Comparison of ENCODE assay signal across 21 cellular contexts in genomic region chr5:1330146-1330846, GRCh38. TPM values are rescaled to one million over a fixed set of nuclear protein-coding genes. Genes with fewer than 3 reads are reported as not detected.
A peak's percentile ranks its signal among the peaks of the same experiment; 100 is the strongest.
DNase-seq lines count a peak whose midpoint lies in the region; ATAC-seq and TF ChIP-seq lines count a peak whose summit lies in the region.
"Had no signal": no experiment of that assay in that cellular context is flagged by ENCODE, and none has a peak within 500 bp of the region (broad histone marks: within the 10 kb centered on the region; RNA-seq: fewer than 3 reads in every experiment).

No MANE protein-coding gene starts in this region.

- no peak overlapping the region for H3K4me3 Mint-ChIP-seq in Caco-2 (ENCODE audit: unreplicated experiment)
- H3K4me3 Mint-ChIP-seq: activated B cell treated with CpG ODN at 0.5 μM for 24 hours; activated T-cell treated with anti-CD3 and anti-CD28 coated beads, Interleukin-2, amount 50 U/mL, for 4 hours; B cell; stimulated activated naive B cell treated with anti-CD40 and anti-IgM and Interleukin-4, amounts not matched to agents 10 μg/mL and 1 μg/mL and 100 μg/mL, for 72 hours had no signal

- WGBS in heart right ventricle, 2 donors, result 94% methylated on average over 23 of the region's 23 CpGs

- no peak for TF ChIP-seq CTCF in Caco-2 (IDR thresholded peaks at IDR 0.05; ENCODE audit: insufficient read depth in 1 of 2, low read depth in 1 of 2, low read length in 1 of 2, severe bottlenecking in 1 of 2, unreplicated experiment in 1 of 2)
- TF ChIP-seq CTCF in heart right ventricle (IDR thresholded peaks at IDR 0.05), result no peak

- peaks cover 34% of the 10 kb centered on the region for H3K9me3 Mint-ChIP-seq in Caco-2 (ENCODE audit: unreplicated experiment)
- H3K9me3 Mint-ChIP-seq: activated B cell treated with CpG ODN at 0.5 μM for 24 hours; activated T-cell treated with anti-CD3 and anti-CD28 coated beads, Interleukin-2, amount 50 U/mL, for 4 hours; stimulated activated naive B cell treated with anti-CD40 and anti-IgM and Interleukin-4, amounts not matched to agents 10 μg/mL and 1 μg/mL and 100 μg/mL, for 72 hours had no signal

- peaks cover 93% of the 10 kb centered on the region for H3K36me3 Mint-ChIP-seq in Caco-2 (ENCODE audit: insufficient read depth, unreplicated experiment)

- intact Hi-C loops in Caco-2 (cut with micrococcal nuclease; ENCODE audit: unreplicated experiment) (no loop called here), heart right ventricle (cut with DNase I) (no loop called here), posterior vena cava (cut with DNase I) (no loop called here)

- peak in 7 of 8 donors; percentile 20 to 70 (median 46) for ATAC-seq in heart right ventricle
- ATAC-seq in GM19035 (IDR thresholded peaks at IDR 0.05; ENCODE audit: unreplicated experiment), result no peak
- no peak for ATAC-seq in GM18873 (IDR thresholded peaks at IDR 0.05; ENCODE audit: low FRiP score, unreplicated experiment)
- no peak for ATAC-seq in GM19452 (IDR thresholded peaks at IDR 0.05; ENCODE audit: unreplicated experiment)
- ATAC-seq in HG02884 (IDR thresholded peaks at IDR 0.05; ENCODE audit: unreplicated experiment), result no peak
- ATAC-seq: activated T-cell treated with anti-CD3 and anti-CD28 coated beads, Interleukin-2, amount 50 U/mL, for 4 hours; body of pancreas; stimulated activated naive B cell treated with anti-CD40 and anti-IgM and Interleukin-4, amounts not matched to agents 10 μg/mL and 1 μg/mL and 100 μg/mL, for 72 hours had no signal

- DNase-seq in Caco-2 (peak in 1 of 2 experiments; percentile 32), SJCRH30 (peak; percentile 77 to 83), heart right ventricle (no peak), posterior vena cava (ENCODE audit: low spot score) (peak; percentile 41)
- DNase-seq: activated B cell treated with CpG ODN at 0.5 μM for 24 hours; activated T-cell treated with anti-CD3 and anti-CD28 coated beads, Interleukin-2, amount 50 U/mL, for 4 hours; EL; HCEC 1CT; NCI-H1417 treated with DMSO at 0.1 percent for 48 hours; NCI-H510A; SK-N-SH; stimulated activated CD4-positive, alpha-beta T cell treated with anti-CD3 and anti-CD28 coated beads, Interleukin-2, amount 100 ng/mL, for 24 hours; stimulated activated naive B cell treated with anti-CD40 and anti-IgM and Interleukin-4, amounts not matched to agents 10 μg/mL and 1 μg/mL and 100 μg/mL, for 72 hours had no signal

- POLR2A ChIA-PET in Caco-2 (lab: Charles Lee), result interaction anchor here (0.6 kb wide), 1 partner anchor 9 kb away, joined by 5 read pairs; no protein-coding TSS in a partner anchor

- no peaks in the 10 kb centered on the region for H3K27me3 ChIP-seq in Caco-2 (replicated peaks; ENCODE audit: control insufficient read depth, insufficient read depth, low read length)
- no peaks in the 10 kb centered on the region for H3K27me3 ChIP-seq in SJCRH30
- no peaks in the 10 kb centered on the region for H3K27me3 ChIP-seq in heart right ventricle
- H3K27me3 ChIP-seq: body of pancreas, esophagus muscularis mucosa, neutrophil had no signal

- peaks cover 4% of the 10 kb centered on the region; the same call in 1 of the 2 replicates for H3K9me3 ChIP-seq in Caco-2
- H3K9me3 ChIP-seq in SJCRH30 (replicated peaks), result no peaks in the 10 kb centered on the region
- no peaks in the 10 kb centered on the region for H3K9me3 ChIP-seq in heart right ventricle
- H3K9me3 ChIP-seq: body of pancreas, esophagus muscularis mucosa, neutrophil, SK-N-SH had no signal

- TSS peak; percentile 40 for BruUV-seq in Caco-2 (replicated peaks; lab: Mats Ljungman, UMichigan)

- H3K4me1 ChIP-seq in Caco-2 (peaks cover 19% of the 10 kb centered on the region), SJCRH30 (peaks cover 16% of the 10 kb centered on the region), heart right ventricle (no peaks in the 10 kb centered on the region)
- H3K4me1 ChIP-seq: body of pancreas had no signal

- peaks cover 31% of the 10 kb centered on the region for H3K4me1 Mint-ChIP-seq in Caco-2 (ENCODE audit: low read depth, unreplicated experiment)
- H3K4me1 Mint-ChIP-seq: activated B cell treated with CpG ODN at 0.5 μM for 24 hours, B cell had no signal

- CTCF ChIA-PET in Caco-2 (lab: Charles Lee), result no interaction called here

- H3K27me3 Mint-ChIP-seq in Caco-2 (ENCODE audit: insufficient read depth, unreplicated experiment), result peaks cover 9% of the 10 kb centered on the region
- H3K27me3 Mint-ChIP-seq: activated B cell treated with CpG ODN at 0.5 μM for 24 hours; B cell; stimulated activated naive B cell treated with anti-CD40 and anti-IgM and Interleukin-4, amounts not matched to agents 10 μg/mL and 1 μg/mL and 100 μg/mL, for 72 hours had no signal

- peak overlapping the region; percentile 67 for H3K27ac Mint-ChIP-seq in Caco-2 (ENCODE audit: unreplicated experiment)
- H3K27ac Mint-ChIP-seq: activated B cell treated with CpG ODN at 0.5 μM for 24 hours; B cell; stimulated activated naive B cell treated with anti-CD40 and anti-IgM and Interleukin-4, amounts not matched to agents 10 μg/mL and 1 μg/mL and 100 μg/mL, for 72 hours had no signal

- peak overlapping the region; percentile 88 for H3K27ac ChIP-seq in SJCRH30
- H3K27ac ChIP-seq in heart right ventricle, result no peak overlapping the region
- H3K27ac ChIP-seq: body of pancreas, neutrophil had no signal

- H3K4me3 ChIP-seq in Caco-2 (ENCODE audit: low read depth, low read length) (no peak overlapping the region), SJCRH30 (no peak overlapping the region), heart right ventricle (no peak overlapping the region)
- H3K4me3 ChIP-seq: body of pancreas, esophagus muscularis mucosa had no signal

- no peaks in the 10 kb centered on the region; the same call in none of the 2 replicates for H3K36me3 ChIP-seq in Caco-2 (ENCODE audit: control insufficient read depth, insufficient read depth, low read length)
- peaks cover 17% of the 10 kb centered on the region for H3K36me3 ChIP-seq in SJCRH30
- H3K36me3 ChIP-seq in heart right ventricle, result peaks cover 0 to 64% (median 45%) of the 10 kb centered on the region in 9 donors

RNA-seq across cellular contexts. Expression of gene CLPTM1L, which starts 14.6 kb away (rescaled TPM):
- total RNA-seq in Caco-2 (2022) (114 and 122 TPM in 2 replicates), heart right ventricle (10 to 100 TPM; 27.5 to 43.9 (median 32.5) TPM), posterior vena cava (10 to 100 TPM; 56.5 to 65.9 TPM)
- total RNA-seq in SJCRH30 (2014; rRNA removed; shearing (Covaris generic)), result 83.2 and 93.4 TPM in 2 replicates
- polyA plus RNA-seq in heart right ventricle, result 10 to 100 TPM; 21.5 to 78.0 TPM

RNA-seq across cellular contexts. Expression of gene TERT, which starts 35.4 kb away (rescaled TPM):
- 5.1 and 6.1 TPM in 2 replicates for total RNA-seq in Caco-2 (2022)
- not detected in 2 replicates for total RNA-seq in SJCRH30 (2014; rRNA removed; shearing (Covaris generic))
- total RNA-seq in heart right ventricle, result not detected
- not detected for polyA plus RNA-seq in heart right ventricle
- under 1 TPM in 1 of 2 donors, not detected in 1; 0.14 TPM for total RNA-seq in posterior vena cava
- total RNA-seq: body of pancreas, esophagus muscularis mucosa had no signal

Comparison
In these comparisons a context has a peak if more than half of its experiments do, and no peak if none do; other contexts are left out.
1. DNase-seq: peak in SJCRH30 (2 of 2) and posterior vena cava (single experiment); none in heart right ventricle (0 of 2).
2. ATAC-seq: peak in heart right ventricle (7 of 8); none in GM19035 (single experiment), GM18873 (single experiment), GM19452 (single experiment) and HG02884 (single experiment).